Comparison of ENCODE assay signal across 17 cellular contexts in genomic region chr2:212528106-212528856, GRCh38. TPM values are rescaled to one million over a fixed set of nuclear protein-coding genes. Genes with fewer than 3 reads are reported as not detected.
DNase-seq lines count a peak whose midpoint lies in the region; ATAC-seq and TF ChIP-seq lines count a peak whose summit lies in the region.
"Had no signal": no experiment of that assay in that cellular context is flagged by ENCODE, and none has a peak within 500 bp of the region (broad histone marks: within the 10 kb centered on the region; RNA-seq: fewer than 3 reads in every experiment).

No MANE protein-coding gene starts in this region.

- DNase-seq in AG09309 (ENCODE audit: low read depth) = no peak
- no peak for DNase-seq in chondrocyte (ENCODE audit: low spot score)
- no peak for DNase-seq in neural crest cell (ENCODE audit: low read depth, low spot score)
- DNase-seq in NOMO-1 (lab: John Stamatoyannopoulos, UW; ENCODE audit: unreplicated experiment in 2 of 2) = no peak
- no peak for DNase-seq in HPDE6-E6E7 (ENCODE audit: extremely low spot score)
- DNase-seq in endothelial cell (ENCODE audit: low spot score) = no peak
- DNase-seq: activated B cell treated with CpG ODN at 0.5 μM for 24 hours; activated naive CD4-positive, alpha-beta T cell treated with anti-CD3 and anti-CD28 coated beads, Interleukin-2, amount 50 U/mL, for 16 hours; DMS79; effector CD4-positive, alpha-beta T cell; mesenchymal stem cell; MG63; small intestine had no signal

- H3K36me3 Mint-ChIP-seq in chondrocyte (ENCODE audit: low read depth) (no peaks in the 10 kb centered on the region), neural crest cell (ENCODE audit: low read depth) (no peaks in the 10 kb centered on the region), endothelial cell (ENCODE audit: low read depth, unreplicated experiment) (no peaks in the 10 kb centered on the region)
- H3K36me3 Mint-ChIP-seq: brain had no signal

- no peak overlapping the region for H3K4me3 ChIP-seq in AG09309 (ENCODE audit: control insufficient read depth, low read depth, low read length)
- H3K4me3 ChIP-seq: MG63 had no signal

- H3K27me3 Mint-ChIP-seq in chondrocyte (ENCODE audit: low read depth) = no peaks in the 10 kb centered on the region
- H3K27me3 Mint-ChIP-seq in neural crest cell (ENCODE audit: low read depth) = no peaks in the 10 kb centered on the region
- no peaks in the 10 kb centered on the region for H3K27me3 Mint-ChIP-seq in endothelial cell (ENCODE audit: unreplicated experiment)
- H3K27me3 Mint-ChIP-seq: stimulated activated naive CD8-positive, alpha-beta T cell treated with anti-CD3 and anti-CD28 coated beads, Interleukin-15, Interleukin-2, amounts not matched to agents 100 ng/mL and 50 ng/mL, for 24 hours had no signal

- ATAC-seq in HG02885 (IDR thresholded peaks at IDR 0.05; ENCODE audit: poor library complexity, unreplicated experiment) (peak; percentile 42), GM21619 (IDR thresholded peaks at IDR 0.05; ENCODE audit: unreplicated experiment) (no peak)

- H3K9me3 Mint-ChIP-seq in chondrocyte (ENCODE audit: low read depth) (no peaks in the 10 kb centered on the region), neural crest cell (no peaks in the 10 kb centered on the region), endothelial cell (ENCODE audit: unreplicated experiment) (no peaks in the 10 kb centered on the region)
- H3K9me3 Mint-ChIP-seq: activated B cell treated with CpG ODN at 0.5 μM for 24 hours; brain; stimulated activated naive CD8-positive, alpha-beta T cell treated with anti-CD3 and anti-CD28 coated beads, Interleukin-15, Interleukin-2, amounts not matched to agents 100 ng/mL and 50 ng/mL, for 24 hours had no signal

- TF ChIP-seq CTCF in AG09309 (IDR thresholded peaks at IDR 0.05; ENCODE audit: control insufficient read depth, insufficient read depth, low read depth, low read length, missing control alignments) (peak; percentile 7), chondrocyte (IDR thresholded peaks at IDR 0.05) (peak; percentile 62), neural crest cell (conservative IDR thresholded peaks at IDR 0.05) (peak; percentile 30), endothelial cell (IDR thresholded peaks at IDR 0.05; ENCODE audit: unreplicated experiment) (no peak)

- H3K4me1 Mint-ChIP-seq in chondrocyte (ENCODE audit: low read depth) (peaks cover 12% of the 10 kb centered on the region), neural crest cell (no peaks in the 10 kb centered on the region), endothelial cell (ENCODE audit: unreplicated experiment) (peaks cover 2% of the 10 kb centered on the region)
- H3K4me1 Mint-ChIP-seq: activated B cell treated with CpG ODN at 0.5 μM for 24 hours had no signal

- H3K4me3 Mint-ChIP-seq in chondrocyte (ENCODE audit: unreplicated experiment) (no peak overlapping the region), neural crest cell (no peak overlapping the region), endothelial cell (ENCODE audit: unreplicated experiment) (no peak overlapping the region)
- H3K4me3 Mint-ChIP-seq: activated B cell treated with CpG ODN at 0.5 μM for 24 hours; stimulated activated naive CD8-positive, alpha-beta T cell treated with anti-CD3 and anti-CD28 coated beads, Interleukin-15, Interleukin-2, amounts not matched to agents 100 ng/mL and 50 ng/mL, for 24 hours had no signal

- H3K27ac Mint-ChIP-seq in chondrocyte (ENCODE audit: unreplicated experiment) = no peak overlapping the region
- no peak overlapping the region for H3K27ac Mint-ChIP-seq in neural crest cell (ENCODE audit: unreplicated experiment)
- no peak overlapping the region for H3K27ac Mint-ChIP-seq in endothelial cell (ENCODE audit: unreplicated experiment)
- H3K27ac Mint-ChIP-seq: activated B cell treated with CpG ODN at 0.5 μM for 24 hours; stimulated activated naive CD8-positive, alpha-beta T cell treated with anti-CD3 and anti-CD28 coated beads, Interleukin-15, Interleukin-2, amounts not matched to agents 100 ng/mL and 50 ng/mL, for 24 hours had no signal

RNA-seq across cellular contexts. Expression of gene ERBB4, which starts 10.3 kb away (rescaled TPM):
- total RNA-seq in chondrocyte (0.77 to 4.1 TPM (median 1.3 TPM) in 3 replicates), neural crest cell (10.2 and 11.0 TPM in 2 replicates), endothelial cell (ENCODE audit: unreplicated experiment) (0.36 TPM)
- total RNA-seq: activated B cell treated with CpG ODN at 0.5 μM for 24 hours had no signal
